8 cellular contexts compared by ENCODE assay signal in the genomic region with DNA sequence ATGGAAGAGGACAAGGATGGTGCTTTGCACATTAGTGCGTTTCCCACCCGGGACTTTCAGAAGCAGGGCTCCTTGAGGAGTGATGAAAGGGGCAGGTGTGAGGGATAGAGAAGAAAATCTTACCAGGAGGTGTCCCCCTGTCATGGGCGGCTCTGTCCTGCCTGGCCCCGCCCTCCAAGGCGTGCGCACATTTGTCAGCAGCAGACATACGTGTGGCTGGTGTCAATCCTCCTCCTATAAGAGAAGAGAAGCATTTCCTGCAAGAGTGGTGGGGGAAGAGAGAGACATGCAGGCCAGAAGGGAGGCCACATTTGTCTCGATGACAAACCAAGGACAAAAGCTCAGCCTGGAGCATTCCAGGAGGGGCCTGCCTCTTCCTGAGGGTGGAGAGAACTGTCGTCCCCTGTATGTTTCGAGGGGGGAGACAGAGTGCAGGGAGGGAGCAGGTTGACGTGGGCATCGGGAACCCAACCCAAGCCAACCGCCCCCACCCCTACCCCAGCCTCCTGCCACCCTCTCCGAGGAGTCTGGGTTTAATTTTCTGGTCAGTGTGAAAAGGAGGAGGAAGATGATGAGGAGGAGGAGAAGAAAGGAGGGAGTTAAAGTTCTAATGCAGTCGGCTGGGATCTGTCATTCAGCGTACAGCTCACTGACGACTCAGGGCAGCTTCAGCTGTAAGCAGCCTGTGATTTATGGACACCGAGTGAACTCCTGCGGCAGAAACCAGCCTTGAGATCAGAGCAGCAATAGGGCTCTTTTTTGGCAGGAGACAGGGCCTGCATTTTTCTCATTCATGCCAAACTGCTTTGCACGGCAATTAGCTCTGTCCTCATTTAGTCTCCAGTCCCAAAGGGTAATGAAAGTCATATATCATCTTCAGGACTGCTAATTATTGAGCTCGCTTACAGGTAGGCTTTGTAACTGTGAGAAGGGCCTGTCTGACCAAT. TPM values are rescaled to one million over a fixed set of nuclear protein-coding genes. Genes with fewer than 3 reads are reported as not detected.
DNase-seq lines count a peak whose midpoint lies in the region; ATAC-seq and TF ChIP-seq lines count a peak whose summit lies in the region.

No MANE protein-coding gene starts in this region.

- DNase-seq in GM23338 (ENCODE audit: low spot score) (peak; percentile 70), SK-N-DZ (ENCODE audit: low spot score) (peak; percentile 66), left cardiac atrium (no peak), trophoblast cell (no peak), germinal center (ENCODE audit: low spot score) (no peak), superior temporal gyrus (ENCODE audit: extremely low spot score) (no peak), NOMO-1 treated with dmso at 0.1 percent for 144 hours (lab: John Stamatoyannopoulos, UW; ENCODE audit: unreplicated experiment) (no peak), DMS53 treated with DMSO at 0.1 percent for 48 hours (lab: John Stamatoyannopoulos, UW; ENCODE audit: unreplicated experiment) (no peak)

- no CpG with 5 or more reads among the region's 21 CpGs for WGBS in trophoblast cell (ENCODE audit: extremely low coverage, insufficient coverage, insufficient read length)

- H3K27me3 ChIP-seq in GM23338 (ENCODE audit: insufficient read depth) (peaks cover 18% of the 10 kb centered on the region; the same call in 1 of the 2 replicates), trophoblast cell (ENCODE audit: insufficient read depth, low read length) (no peaks in the 10 kb centered on the region)

- peaks cover 7% of the 10 kb centered on the region; the same call in 1 of the 2 replicates for H3K9me2 ChIP-seq in GM23338 (ENCODE audit: insufficient read depth)

- no peaks in the 10 kb centered on the region; the same call in 2 of the 3 replicates for H3K9me3 Mint-ChIP-seq in GM23338

- no peak overlapping the region for H3K18ac ChIP-seq in trophoblast cell (ENCODE audit: low read length)

- H4K8ac ChIP-seq in trophoblast cell (ENCODE audit: low read depth, low read length): no peak overlapping the region

- no peak overlapping the region for H2BK12ac ChIP-seq in trophoblast cell (ENCODE audit: low read length)

- peak overlapping the region; percentile 73 for H3K4me3 ChIP-seq in GM23338
- no peak overlapping the region for H3K4me3 ChIP-seq in trophoblast cell (ENCODE audit: low read depth, low read length)

- H3K79me1 ChIP-seq in trophoblast cell (ENCODE audit: low read length): no peaks in the 10 kb centered on the region

- H3K27ac Mint-ChIP-seq in GM23338: no peak overlapping the region

- intact Hi-C loops in left cardiac atrium (cut with DNase I): no loop called here

- H3K36me3 ChIP-seq in GM23338 (ENCODE audit: insufficient read depth): no peaks in the 10 kb centered on the region
- H3K36me3 ChIP-seq in trophoblast cell (ENCODE audit: control insufficient read depth in 1 of 2, insufficient read depth in 2 of 2, low read length in 2 of 2): no peaks in the 10 kb centered on the region

- no peaks in the 10 kb centered on the region for H3K36me3 Mint-ChIP-seq in GM23338 (ENCODE audit: low read depth)

- H2AFZ ChIP-seq in GM23338: peak overlapping the region; percentile 88
- peak overlapping the region; percentile 12 for H2AFZ ChIP-seq in trophoblast cell (ENCODE audit: insufficient read depth, low read length, poor library complexity)

- H3K4ac ChIP-seq in trophoblast cell (ENCODE audit: low read depth, low read length): no peak overlapping the region

- peaks cover 3% of the 10 kb centered on the region for H3K9me3 ChIP-seq in trophoblast cell (ENCODE audit: insufficient read depth, low read depth, low read length)

- H3K14ac ChIP-seq in trophoblast cell (ENCODE audit: low read length): no peak overlapping the region

- ATAC-seq in GM23338 (peak; percentile 92), left cardiac atrium (peak; percentile 85 to 87)

- no peak overlapping the region for H3K27ac ChIP-seq in GM23338 (ENCODE audit: low read depth)
- peak overlapping the region; percentile 54 for H3K27ac ChIP-seq in trophoblast cell (ENCODE audit: low read depth, low read length)

- H3K4me3 Mint-ChIP-seq in GM23338: peak overlapping the region; percentile 82

- peaks cover 19% of the 10 kb centered on the region for H3K4me1 Mint-ChIP-seq in GM23338

- no peaks in the 10 kb centered on the region for H3F3A ChIP-seq in GM23338 (replicated peaks; ENCODE audit: low read depth)

- no peak overlapping the region for H2BK5ac ChIP-seq in trophoblast cell (ENCODE audit: low read depth, low read length, poor library complexity)

- H2BK120ac ChIP-seq in trophoblast cell (ENCODE audit: insufficient read depth, low read length, poor library complexity): no peak overlapping the region

- H4K91ac ChIP-seq in trophoblast cell (ENCODE audit: low read depth, low read length): peak overlapping the region; percentile 33

- no peak overlapping the region for H3K9ac ChIP-seq in trophoblast cell (ENCODE audit: low read length)

- 0 out of 4 replicates have a peak, but pooled peaks of 1 of the 2 experiments have one; percentile 2 for TF ChIP-seq CTCF in GM23338 (conservative IDR thresholded peaks at IDR 0.05; ENCODE audit: low read depth in 2 of 2)

- H2AK5ac ChIP-seq in trophoblast cell (ENCODE audit: low read length): no peak overlapping the region

- peaks cover 18% of the 10 kb centered on the region for H3K27me3 Mint-ChIP-seq in GM23338 (ENCODE audit: insufficient read depth, low read depth, poor library complexity)

- H4K12ac ChIP-seq in trophoblast cell (ENCODE audit: low read depth, low read length): no peak overlapping the region

- H3K4me2 ChIP-seq in GM23338 (peak overlapping the region; percentile 88), trophoblast cell (ENCODE audit: low read length) (peak overlapping the region; percentile 54)

- H3K4me1 ChIP-seq in GM23338 (ENCODE audit: insufficient read depth) (peaks cover 9% of the 10 kb centered on the region), trophoblast cell (ENCODE audit: control insufficient read depth in 1 of 2, insufficient read depth in 2 of 2, low read length in 2 of 2) (peaks cover 8 to 9% of the 10 kb centered on the region in 2 experiments)

- H3K23ac ChIP-seq in trophoblast cell (ENCODE audit: low read length): no peak overlapping the region

- H3K79me2 ChIP-seq in GM23338 (replicated peaks; ENCODE audit: insufficient read depth) (no peaks in the 10 kb centered on the region), trophoblast cell (ENCODE audit: control insufficient read depth, insufficient read depth, low read length, poor library complexity) (no peaks in the 10 kb centered on the region)

- H4K20me1 ChIP-seq in GM23338 (replicated peaks; ENCODE audit: insufficient read depth): no peaks in the 10 kb centered on the region

TF ChIP-seq in GM23338, 12 proteins besides CTCF, POLR2A, EP300 and RAD21:
- no peak for TF ChIP-seq STAT1 (IDR thresholded peaks at IDR 0.05; ENCODE audit: unreplicated experiment)
- no peak for TF ChIP-seq POLR2AphosphoS5 (IDR thresholded peaks at IDR 0.05; ENCODE audit: low read depth)
- no peak for TF ChIP-seq EZH2phosphoT487 (IDR thresholded peaks at IDR 0.05; ENCODE audit: unreplicated experiment)
- no peak for TF ChIP-seq ZNF114 (CRISPR knock-in tag; IDR thresholded peaks at IDR 0.05)
- no peak for TF ChIP-seq JUNB (IDR thresholded peaks at IDR 0.05; ENCODE audit: unreplicated experiment)

RNA-seq across cellular contexts. Expression of gene COMTD1, which starts 47.7 kb away (rescaled TPM):
- total RNA-seq in GM23338 (2014; rRNA removed; shearing (Covaris generic)): 39.6 and 40.0 TPM in 2 replicates
- polyA plus RNA-seq in GM23338 (2016; fragmentation: Nextera tagmentation; extraction: Ambion mirVana): 46.7 and 54.1 TPM in 2 replicates
- 32.1 and 37.4 TPM in 2 replicates for polyA plus RNA-seq in SK-N-DZ (2014; cell fraction: cytosol; rRNA removed)
- 116 and 123 TPM in 2 replicates for polyA plus RNA-seq in SK-N-DZ (2014; cell fraction: nucleus; rRNA removed)
- total RNA-seq in left cardiac atrium: 10 to 100 TPM; 22.7 to 28.2 TPM
- polyA plus RNA-seq in trophoblast cell (2013): 13.7 and 13.9 TPM in 2 replicates

Comparison
In these comparisons a context has a peak if more than half of its experiments do, and no peak if none do; other contexts are left out.
1. DNase-seq: peak in GM23338 (single experiment) and SK-N-DZ (single experiment); none in left cardiac atrium (single experiment), trophoblast cell (0 of 2), germinal center (single experiment), superior temporal gyrus (single experiment), NOMO-1 treated with dmso at 0.1 percent for 144 hours (single experiment) and DMS53 treated with DMSO at 0.1 percent for 48 hours (single experiment).